10 cellular contexts compared by ENCODE assay signal in genomic region chr11:134226806-134227325, GRCh38. TPM values are rescaled to one million over a fixed set of nuclear protein-coding genes. Genes with fewer than 3 reads are reported as not detected.
DNase-seq lines count a peak whose midpoint lies in the region; ATAC-seq and TF ChIP-seq lines count a peak whose summit lies in the region.
"Had no signal": no experiment of that assay in that cellular context is flagged by ENCODE, and none has a peak within 500 bp of the region (broad histone marks: within the 10 kb centered on the region; RNA-seq: fewer than 3 reads in every experiment).

No MANE protein-coding gene starts in this region.

- no peak overlapping the region for H3K4me2 ChIP-seq in mesenchymal stem cell (ENCODE audit: low read length, poor library complexity, severe bottlenecking)

- no peak overlapping the region for H3K18ac ChIP-seq in mesenchymal stem cell (ENCODE audit: low read depth in 1 of 2, low read length in 2 of 2)

- no peak overlapping the region for H2BK15ac ChIP-seq in mesenchymal stem cell (ENCODE audit: low read depth, poor library complexity, severe bottlenecking)

- POLR2A ChIA-PET in AG04449 (lab: Yijun Ruan, JAX), result no interaction called here
- POLR2A ChIA-PET in activated naive CD8-positive, alpha-beta T cell treated with anti-CD3 and anti-CD28 coated beads, Interleukin-2, amount 10 ng/mL, durations not matched to agents 7 days and 5 days (lab: Charles Lee), result interaction anchor here (0.8 to 1.2 kb wide), 3 partner anchors 24 to 44 kb away, joined by 3 to 4 read pairs (median 3); no protein-coding TSS in a partner anchor

- no peaks in the 10 kb centered on the region for H3K9me3 Mint-ChIP-seq in activated naive CD8-positive, alpha-beta T cell treated with anti-CD3 and anti-CD28 coated beads, Interleukin-2, amount 10 ng/mL, durations not matched to agents 7 days and 5 days

- peaks cover 63% of the 10 kb centered on the region for H3K4me1 Mint-ChIP-seq in activated naive CD8-positive, alpha-beta T cell treated with anti-CD3 and anti-CD28 coated beads, Interleukin-2, amount 10 ng/mL, durations not matched to agents 7 days and 5 days

- H3K27me3 ChIP-seq in mesenchymal stem cell (ENCODE audit: control insufficient read depth in 1 of 2, insufficient read depth in 1 of 2, low read length in 2 of 2), result no peaks in the 10 kb centered on the region

- H3K79me1 ChIP-seq in mesenchymal stem cell (replicated peaks; ENCODE audit: low read length, poor library complexity, severe bottlenecking), result peaks cover 28% of the 10 kb centered on the region

- H3K14ac ChIP-seq in mesenchymal stem cell (ENCODE audit: low read length in 2 of 2), result no peak overlapping the region

- no peak overlapping the region for H3K27ac ChIP-seq in mesenchymal stem cell (ENCODE audit: low read length, poor library complexity, severe bottlenecking)

- H2BK120ac ChIP-seq in mesenchymal stem cell (ENCODE audit: low read depth, low read length), result no peak overlapping the region

- H4K91ac ChIP-seq in mesenchymal stem cell (ENCODE audit: low read length), result no peak overlapping the region

- no peak overlapping the region for H3K4ac ChIP-seq in mesenchymal stem cell (ENCODE audit: low read depth in 1 of 2, low read length in 2 of 2)

- peak overlapping the region; percentile 1 for H4K8ac ChIP-seq in mesenchymal stem cell (ENCODE audit: low read length)

- WGBS in mesenchymal stem cell, result 81% methylated on average over 5 of the region's 5 CpGs

- no peaks in the 10 kb centered on the region for H3K9me3 ChIP-seq in mesenchymal stem cell (ENCODE audit: control insufficient read depth, low read length)

- no peak overlapping the region for H2BK12ac ChIP-seq in mesenchymal stem cell (ENCODE audit: low read length in 2 of 2)

- no peak for TF ChIP-seq CTCF in AG04449 (IDR thresholded peaks at IDR 0.05; ENCODE audit: insufficient read depth, low read length, missing control alignments)

- no peak overlapping the region for H2AK5ac ChIP-seq in mesenchymal stem cell (ENCODE audit: low read length, severe bottlenecking)

- CTCF ChIA-PET in AG04449 (lab: Yijun Ruan, JAX), result interaction anchor here (1.3 kb wide), 1 partner anchor 8 kb away, joined by 3 read pairs; no protein-coding TSS in a partner anchor

- no peaks in the 10 kb centered on the region for H3K27me3 Mint-ChIP-seq in activated naive CD8-positive, alpha-beta T cell treated with anti-CD3 and anti-CD28 coated beads, Interleukin-2, amount 10 ng/mL, durations not matched to agents 7 days and 5 days

- no peak overlapping the region for H3K23ac ChIP-seq in mesenchymal stem cell (ENCODE audit: low read length in 2 of 2)

- H2AFZ ChIP-seq in mesenchymal stem cell (ENCODE audit: low read depth, low read length), result no peak overlapping the region

- H2BK5ac ChIP-seq in mesenchymal stem cell (ENCODE audit: low read depth, low read length, poor library complexity, severe bottlenecking), result no peak overlapping the region

- no peak for ATAC-seq in activated naive CD8-positive, alpha-beta T cell treated with anti-CD3 and anti-CD28 coated beads, Interleukin-2, amount 10 ng/mL, durations not matched to agents 7 days and 5 days (ENCODE audit: low read depth)

- H3K36me3 ChIP-seq in mesenchymal stem cell (ENCODE audit: control insufficient read depth in 1 of 2, insufficient read depth in 2 of 2, low read depth in 1 of 2, low read length in 2 of 2), result peaks cover 0 to 10% of the 10 kb centered on the region in 2 experiments

- peaks cover 15% of the 10 kb centered on the region for H3K36me3 Mint-ChIP-seq in activated naive CD8-positive, alpha-beta T cell treated with anti-CD3 and anti-CD28 coated beads, Interleukin-2, amount 10 ng/mL, durations not matched to agents 7 days and 5 days

- peaks cover 13% of the 10 kb centered on the region for H3K4me1 ChIP-seq in mesenchymal stem cell (ENCODE audit: control insufficient read depth, insufficient read depth, low read depth, low read length)

- DNase-seq in AG04449 (ENCODE audit: low read depth, low spot score) (no peak), GM03348 (ENCODE audit: low spot score) (peak; percentile 12), mesenchymal stem cell (peak; percentile 54), DMS 273 treated with DMSO at 0.1 percent for 48 hours (lab: John Stamatoyannopoulos, UW) (no peak), NCI-H748 treated with DMSO at 0.1 percent for 48 hours (lab: John Stamatoyannopoulos, UW) (no peak), HT-29 (ENCODE audit: low spot score) (no peak)
- no peak for DNase-seq in activated naive CD8-positive, alpha-beta T cell treated with anti-CD3 and anti-CD28 coated beads, Interleukin-2, amount 10 ng/mL, durations not matched to agents 7 days and 5 days
- no peak for DNase-seq in stimulated activated CD4-positive, alpha-beta T cell treated with anti-CD3 and anti-CD28 coated beads, Interleukin-1b, Interleukin-23, amount 100 ng/mL, for 48 hours
- DNase-seq: NCI-H1930; stimulated activated CD4-positive, alpha-beta T cell treated with anti-CD3 and anti-CD28 coated beads, Interleukin-12 subunit alpha, Interleukin-12 subunit beta, amount 100 ng/mL, for 4 hours had no signal

- H3K4me3 ChIP-seq in AG04449 (ENCODE audit: low read depth, low read length) (peak overlapping the region; percentile 16; the same call in 1 of the 2 replicates), mesenchymal stem cell (ENCODE audit: insufficient read depth in 1 of 2, low read depth in 1 of 2, low read length in 2 of 2) (peak overlapping the region in 1 of 2 experiments; percentile 99)

- no peak overlapping the region for H3K27ac Mint-ChIP-seq in activated naive CD8-positive, alpha-beta T cell treated with anti-CD3 and anti-CD28 coated beads, Interleukin-2, amount 10 ng/mL, durations not matched to agents 7 days and 5 days

- H3K9ac ChIP-seq in mesenchymal stem cell (ENCODE audit: low read length), result peak overlapping the region; percentile 100

- H3K4me3 Mint-ChIP-seq in activated naive CD8-positive, alpha-beta T cell treated with anti-CD3 and anti-CD28 coated beads, Interleukin-2, amount 10 ng/mL, durations not matched to agents 7 days and 5 days, result peak overlapping the region; percentile 96

RNA-seq across cellular contexts. Expression of gene VPS26B, which starts 2.4 kb away (rescaled TPM):
- 10 to 100 TPM; 75.8 to 76.3 TPM for total RNA-seq in activated naive CD8-positive, alpha-beta T cell treated with anti-CD3 and anti-CD28 coated beads, Interleukin-2, amount 10 ng/mL, durations not matched to agents 7 days and 5 days
- 35.7 TPM for polyA plus RNA-seq in mesenchymal stem cell (2013, experiment 1 of 2)
- 35.5 TPM for polyA plus RNA-seq in mesenchymal stem cell (2013, experiment 2 of 2)
- 39.2 and 45.1 TPM in 2 replicates for total RNA-seq in HT-29 (2014; rRNA removed; shearing (Covaris generic))

RNA-seq across cellular contexts. Expression of gene NCAPD3, which starts 3.1 kb away (rescaled TPM):
- 100 to 1,000 TPM; 114 to 115 TPM for total RNA-seq in activated naive CD8-positive, alpha-beta T cell treated with anti-CD3 and anti-CD28 coated beads, Interleukin-2, amount 10 ng/mL, durations not matched to agents 7 days and 5 days
- 6.7 TPM for polyA plus RNA-seq in mesenchymal stem cell (2013, experiment 1 of 2)
- polyA plus RNA-seq in mesenchymal stem cell (2013, experiment 2 of 2), result 6.5 TPM
- total RNA-seq in HT-29 (2014; rRNA removed; shearing (Covaris generic)), result 57.0 and 66.3 TPM in 2 replicates

RNA-seq across cellular contexts. Expression of gene THYN1, which starts 26.3 kb away (rescaled TPM):
- 10 to 100 TPM; 65.8 to 66.8 TPM for total RNA-seq in activated naive CD8-positive, alpha-beta T cell treated with anti-CD3 and anti-CD28 coated beads, Interleukin-2, amount 10 ng/mL, durations not matched to agents 7 days and 5 days
- polyA plus RNA-seq in mesenchymal stem cell (2013, experiment 1 of 2), result 42.7 TPM
- 42.4 TPM for polyA plus RNA-seq in mesenchymal stem cell (2013, experiment 2 of 2)
- 45.5 and 47.8 TPM in 2 replicates for total RNA-seq in HT-29 (2014; rRNA removed; shearing (Covaris generic))

RNA-seq across cellular contexts. Expression of gene ACAD8, which starts 26.5 kb away (rescaled TPM):
- 10 to 100 TPM; 29.0 to 29.5 TPM for total RNA-seq in activated naive CD8-positive, alpha-beta T cell treated with anti-CD3 and anti-CD28 coated beads, Interleukin-2, amount 10 ng/mL, durations not matched to agents 7 days and 5 days
- 12.4 TPM for polyA plus RNA-seq in mesenchymal stem cell (2013, experiment 1 of 2)
- 12.3 TPM for polyA plus RNA-seq in mesenchymal stem cell (2013, experiment 2 of 2)
- 25.9 and 28.5 TPM in 2 replicates for total RNA-seq in HT-29 (2014; rRNA removed; shearing (Covaris generic))

RNA-seq across cellular contexts. Expression of gene GLB1L3, which starts 49.3 kb away (rescaled TPM):
- 1 to 10 TPM; 5.2 to 6.1 TPM for total RNA-seq in activated naive CD8-positive, alpha-beta T cell treated with anti-CD3 and anti-CD28 coated beads, Interleukin-2, amount 10 ng/mL, durations not matched to agents 7 days and 5 days
- not detected for polyA plus RNA-seq in mesenchymal stem cell (2013, experiment 1 of 2)
- polyA plus RNA-seq in mesenchymal stem cell (2013, experiment 2 of 2), result not detected
- total RNA-seq in HT-29 (2014; rRNA removed; shearing (Covaris generic)), result not detected in 2 replicates

Comparison
In these comparisons a context has a peak if more than half of its experiments do, and no peak if none do; other contexts are left out.
1. DNase-seq: peak in GM03348 (single experiment) and mesenchymal stem cell (single experiment); none in AG04449 (single experiment), activated naive CD8-positive, alpha-beta T cell treated with anti-CD3 and anti-CD28 coated beads, Interleukin-2, amount 10 ng/mL, durations not matched to agents 7 days and 5 days (single experiment), stimulated activated CD4-positive, alpha-beta T cell treated with anti-CD3 and anti-CD28 coated beads, Interleukin-1b, Interleukin-23, amount 100 ng/mL, for 48 hours (single experiment), DMS 273 treated with DMSO at 0.1 percent for 48 hours (single experiment), NCI-H748 treated with DMSO at 0.1 percent for 48 hours (single experiment) and HT-29 (single experiment).